ENCODE assay signal across 8 cellular contexts in the genomic region with DNA sequence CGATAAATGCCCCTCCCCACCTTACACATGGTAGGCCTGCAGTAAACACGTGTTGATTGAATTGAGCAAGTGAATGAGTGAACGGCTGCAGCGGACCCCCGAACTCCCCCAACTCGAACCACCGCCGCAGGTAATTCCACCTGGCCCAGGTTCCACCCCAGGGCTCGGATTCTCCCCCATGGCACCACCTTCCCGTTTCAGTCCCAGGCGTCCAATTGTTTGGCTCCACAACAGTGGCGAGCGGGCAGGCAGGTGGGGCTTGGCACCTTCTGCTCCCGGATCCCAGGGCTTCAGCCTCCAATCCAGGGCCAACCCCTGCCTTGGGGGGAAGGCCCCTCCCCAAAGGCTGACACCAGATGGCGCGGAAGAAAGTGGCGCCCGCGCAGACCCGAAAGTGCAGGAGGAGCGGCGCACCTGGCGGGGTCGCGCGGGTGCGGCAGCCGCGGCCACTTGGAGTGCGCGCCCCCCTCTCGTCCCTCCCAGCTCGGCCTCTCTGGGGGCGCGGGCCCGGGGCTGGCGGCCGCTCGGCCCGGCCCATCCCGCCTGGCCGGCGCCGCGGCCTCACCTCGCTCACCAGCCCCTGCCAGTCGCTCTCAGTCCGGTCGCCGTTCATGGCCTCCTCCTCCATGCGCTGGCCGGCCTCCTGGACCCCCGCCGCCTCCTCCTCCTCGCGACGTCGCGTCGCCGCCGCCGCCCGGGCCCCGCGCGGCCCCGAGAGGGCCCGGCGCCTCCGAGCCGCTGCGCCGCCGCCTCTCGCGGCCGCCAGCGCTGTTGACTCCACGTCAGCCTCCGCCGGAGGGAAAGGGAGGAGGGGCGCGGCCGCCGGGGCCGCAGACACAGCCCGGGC. TPM values are rescaled to one million over a fixed set of nuclear protein-coding genes. Genes with fewer than 3 reads are reported as not detected.
A peak's percentile ranks its signal among the peaks of the same experiment; 100 is the strongest.
DNase-seq lines count a peak whose midpoint lies in the region; ATAC-seq and TF ChIP-seq lines count a peak whose summit lies in the region.

Gene CCDC149, minus strand, starts transcription at position 791 of the 847 bp plus-strand sequence. Its CDS starts 178 bp downstream, at position 613.

- H3K4me3 ChIP-seq in KMS-11 (IDR thresholded peaks at IDR 0.05; ENCODE audit: insufficient read depth, low read depth, low read length) (peak within 1 kb of the TSS; percentile 33), endodermal cell (ENCODE audit: low read length) (peak within 1 kb of the TSS; percentile 78), lower lobe of right lung (peak within 1 kb of the TSS; percentile 63), subcutaneous abdominal adipose tissue (ENCODE audit: low read depth in 1 of 5, low read length in 5 of 5) (peak within 1 kb of the TSS; percentile 64 to 79 (median 72))

- TF ChIP-seq CTCF in KMS-11 (conservative IDR thresholded peaks at IDR 0.05; ENCODE audit: low read depth, low read length) (no peak), endodermal cell (conservative IDR thresholded peaks at IDR 0.05) (peak; percentile 37), lower lobe of right lung (IDR thresholded peaks at IDR 0.05) (no peak)

- no peaks in the 10 kb centered on the region for H3K79me2 ChIP-seq in KMS-11 (ENCODE audit: insufficient read depth, low read depth)

- peaks cover 18% of the 10 kb centered on the region for H3K36me3 Mint-ChIP-seq in endodermal cell (ENCODE audit: low read depth)

- H4K20me1 ChIP-seq in KMS-11 (ENCODE audit: insufficient read depth): no peaks in the 10 kb centered on the region

- H3K4me1 Mint-ChIP-seq in endodermal cell: peaks cover 15% of the 10 kb centered on the region

- H3K27ac Mint-ChIP-seq in endodermal cell: peak within 1 kb of the TSS; percentile 93

- H3K27ac ChIP-seq in KMS-11: no peak within 1 kb of the TSS
- H3K27ac ChIP-seq in endodermal cell (ENCODE audit: low read depth, low read length): no peak within 1 kb of the TSS
- peak within 1 kb of the TSS; percentile 92 for H3K27ac ChIP-seq in lower lobe of right lung
- H3K27ac ChIP-seq in subcutaneous abdominal adipose tissue (ENCODE audit: low read depth, low read length): peak within 1 kb of the TSS; percentile 57

- peak within 1 kb of the TSS; percentile 69 for H3K4me3 Mint-ChIP-seq in endodermal cell

- peak within 1 kb of the TSS; percentile 90 for H2AFZ ChIP-seq in KMS-11 (ENCODE audit: low read depth)

- peak within 1 kb of the TSS; percentile 30; the same call in 1 of the 2 replicates for H3K9ac ChIP-seq in KMS-11
- peak within 1 kb of the TSS; percentile 6 for H3K9ac ChIP-seq in endodermal cell (ENCODE audit: extremely low read depth, low read length, poor library complexity, severe bottlenecking)
- H3K9ac ChIP-seq in subcutaneous abdominal adipose tissue (ENCODE audit: low read length in 5 of 5): peak within 1 kb of the TSS; percentile 66 to 90 (median 82)

- H3K9me3 ChIP-seq in endodermal cell (ENCODE audit: control insufficient read depth, low read length) (peaks cover 30% of the 10 kb centered on the region), lower lobe of right lung (peaks cover 3% of the 10 kb centered on the region), subcutaneous abdominal adipose tissue (ENCODE audit: control insufficient read depth in 5 of 5, low read length in 5 of 5) (peaks cover 0 to 11% (median 5%) of the 10 kb centered on the region in 5 donors)

- intact Hi-C loops in lower lobe of right lung (cut with DNase I): no loop called here

- H3K27me3 Mint-ChIP-seq in endodermal cell (ENCODE audit: insufficient read depth): peaks cover 30% of the 10 kb centered on the region

- DNase-seq in DMS153 (lab: John Stamatoyannopoulos, UW) (peak; percentile 71), SHP77 treated with DMSO at 0.1 percent for 48 hours (lab: John Stamatoyannopoulos, UW) (peak; percentile 25), endodermal cell (peak; percentile 92), lower lobe of right lung (peak; percentile 88), cortex of kidney (lab: John Stamatoyannopoulos, UW) (no peak)
- no peak for DNase-seq in activated CD8-positive, alpha-beta memory T cell treated with anti-CD3 and anti-CD28 coated beads, Interleukin-2, amount 50 U/mL, for 48 hours

- H3K36me3 ChIP-seq in KMS-11 (ENCODE audit: insufficient read depth) (no peaks in the 10 kb centered on the region), endodermal cell (ENCODE audit: control insufficient read depth, insufficient read depth, low read length) (peaks cover 8% of the 10 kb centered on the region), lower lobe of right lung (peaks cover 17% of the 10 kb centered on the region), subcutaneous abdominal adipose tissue (ENCODE audit: control insufficient read depth in 5 of 5, insufficient read depth in 5 of 5, low read length in 5 of 5) (peaks cover 4 to 32% (median 12%) of the 10 kb centered on the region in 5 donors)

- peaks cover 20% of the 10 kb centered on the region for H3K9me3 Mint-ChIP-seq in endodermal cell

- peak within 1 kb of the TSS; percentile 39; the same call in 1 of the 2 replicates for H3K4me2 ChIP-seq in KMS-11

- no peaks in the 10 kb centered on the region for H3K4me1 ChIP-seq in KMS-11 (ENCODE audit: low read depth, poor library complexity, severe bottlenecking)
- no peaks in the 10 kb centered on the region for H3K4me1 ChIP-seq in endodermal cell (ENCODE audit: control insufficient read depth, insufficient read depth, low read length)
- H3K4me1 ChIP-seq in lower lobe of right lung: peaks cover 8% of the 10 kb centered on the region
- H3K4me1 ChIP-seq in subcutaneous abdominal adipose tissue (ENCODE audit: control insufficient read depth in 5 of 5, insufficient read depth in 5 of 5, low read length in 5 of 5): peaks cover 0 to 17% (median 13%) of the 10 kb centered on the region in 5 donors

- H3K27me3 ChIP-seq in KMS-11 (ENCODE audit: insufficient read depth, low read depth): no peaks in the 10 kb centered on the region
- H3K27me3 ChIP-seq in endodermal cell (ENCODE audit: control insufficient read depth, insufficient read depth, low read length, poor library complexity, severe bottlenecking): no peaks in the 10 kb centered on the region
- H3K27me3 ChIP-seq in lower lobe of right lung (ENCODE audit: low read depth): no peaks in the 10 kb centered on the region
- no peaks in the 10 kb centered on the region for H3K27me3 ChIP-seq in subcutaneous abdominal adipose tissue (ENCODE audit: control insufficient read depth in 5 of 5, insufficient read depth in 4 of 5, low read length in 5 of 5)

- peak; percentile 95 to 98 for ATAC-seq in lower lobe of right lung

- WGBS in endodermal cell (ENCODE audit: insufficient coverage in 1 of 2, insufficient read length in 1 of 2), 2 experiments: 7 to 8% methylated on average over 47 to 88 of the region's 88 CpGs

RNA-seq across cellular contexts. Expression of gene CCDC149, which starts in this region (rescaled TPM):
- total RNA-seq in endodermal cell (1 to 10 TPM; 4.9 to 5.5 TPM), lower lobe of right lung (23.8 TPM)
- 6.8 TPM for polyA plus RNA-seq in endodermal cell (2013, experiment 1 of 2)
- 5.8 TPM for polyA plus RNA-seq in endodermal cell (2013, experiment 2 of 2)

Comparison
In these comparisons a context has a peak if more than half of its experiments do, and no peak if none do; other contexts are left out.
1. DNase-seq: peak in DMS153 (single experiment), SHP77 treated with DMSO at 0.1 percent for 48 hours (single experiment), endodermal cell (single experiment) and lower lobe of right lung (single experiment); none in activated CD8-positive, alpha-beta memory T cell treated with anti-CD3 and anti-CD28 coated beads, Interleukin-2, amount 50 U/mL, for 48 hours (single experiment) and cortex of kidney (single experiment).
2. H3K27ac ChIP-seq: peak in lower lobe of right lung (single experiment) and subcutaneous abdominal adipose tissue (single experiment); none in KMS-11 (single experiment) and endodermal cell (single experiment).
3. H3K9ac ChIP-seq: peak in every context shown above with its lines; median percentile 82 in subcutaneous abdominal adipose tissue; 30 in KMS-11; 6 in endodermal cell.
4. Peak in every context shown above with its lines, with median percentiles within 50 percentile points of each other: H3K4me3 ChIP-seq.